In genomic region chr5:176447538-176447981, GRCh38 we compare ENCODE assay signal across 8 cellular contexts. TPM values are rescaled to one million over a fixed set of nuclear protein-coding genes. Genes with fewer than 3 reads are reported as not detected.
A peak's percentile ranks its signal among the peaks of the same experiment; 100 is the strongest.
DNase-seq lines count a peak whose midpoint lies in the region; ATAC-seq, FAIRE-seq and TF ChIP-seq lines count a peak whose summit lies in the region.

No MANE protein-coding gene starts in this region.

- H3K27ac ChIP-seq in A549, result peak overlapping the region; percentile 94 to 96

- TF ChIP-seq CTCF in A549 (IDR thresholded peaks at IDR 0.05) (no peak), epithelial cell of proximal tubule (conservative IDR thresholded peaks at IDR 0.05; ENCODE audit: low read depth, low read length) (no peak), neural crest cell (conservative IDR thresholded peaks at IDR 0.05) (no peak)

- H3K4me3 Mint-ChIP-seq in neural crest cell, result peak overlapping the region; percentile 98

- peaks cover 27% of the 10 kb centered on the region for H3K4me1 Mint-ChIP-seq in neural crest cell

- no peak for FAIRE-seq in A549 (lab: Jason Lieb, UNC)

- POLR2A ChIA-PET in A549 (lab: Yijun Ruan, JAX), result interaction anchor here (0.6 to 2.3 kb wide), 18 partner anchors 9 to 200 kb away, joined by 3 to 16 read pairs (median 4); partner anchors contain the start of genes CDHR2, CLTB, RNF44 and TSPAN17

- peaks cover 3% of the 10 kb centered on the region for H3K9me3 Mint-ChIP-seq in neural crest cell

- TF ChIP-seq EP300 in A549 (IDR thresholded peaks at IDR 0.05), result no peak

- peak overlapping the region; percentile 98 for H3K4me2 ChIP-seq in A549

- H3K27ac Mint-ChIP-seq in neural crest cell (ENCODE audit: unreplicated experiment), result peak overlapping the region; percentile 98

- no peaks in the 10 kb centered on the region for H3K9me3 ChIP-seq in A549

- no peak for DNase-seq in A549 (ENCODE audit: low read depth in 1 of 2, low spot score in 1 of 2)
- peak; percentile 22 to 62 for DNase-seq in SW 1271 (lab: John Stamatoyannopoulos, UW)
- no peak for DNase-seq in epithelial cell of proximal tubule (ENCODE audit: low read depth)
- no peak for DNase-seq in neural crest cell (ENCODE audit: low read depth, low spot score)
- DNase-seq in foreskin melanocyte, result no peak
- no peak for DNase-seq in DMS153 (lab: John Stamatoyannopoulos, UW)

- no peaks in the 10 kb centered on the region for H3K36me3 Mint-ChIP-seq in neural crest cell (ENCODE audit: low read depth)

- TF ChIP-seq RAD21 in A549 (conservative IDR thresholded peaks at IDR 0.05 in 1 of 2, IDR thresholded peaks at IDR 0.05 in 1 of 2), result no peak; a peak in 1 of 5 replicates

- 2% methylated on average over 12 of the region's 38 CpGs for WGBS in A549 (ENCODE audit: missing lambda C conversion rate)

- peak; percentile 55 for TF ChIP-seq POLR2A in A549 (IDR thresholded peaks at IDR 0.05; ENCODE audit: low read length)

- peak overlapping the region; percentile 83 for H3K4me3 ChIP-seq in A549
- H3K4me3 ChIP-seq in epithelial cell of proximal tubule (ENCODE audit: low read depth, low read length), result peak overlapping the region; percentile 74

- H3K27me3 Mint-ChIP-seq in neural crest cell (ENCODE audit: low read depth), result no peaks in the 10 kb centered on the region

- ATAC-seq in A549 (peak; percentile 68 to 73), GM18517 (IDR thresholded peaks at IDR 0.05; ENCODE audit: unreplicated experiment) (peak; percentile 7), HG03025 (IDR thresholded peaks at IDR 0.05; ENCODE audit: low FRiP score, unreplicated experiment) (peak; percentile 35)

- peaks cover 23% of the 10 kb centered on the region for H3K4me1 ChIP-seq in A549

- CTCF ChIA-PET in A549 (lab: Yijun Ruan, JAX), result interaction anchor here (0.7 to 3.0 kb wide), 48 partner anchors 9 to 717 kb away, joined by 3 to 34 read pairs (median 7); partner anchors contain the start of genes CDHR2, CLTB and RNF44

TF ChIP-seq in A549, 52 proteins besides CTCF, POLR2A, EP300 and RAD21:
- TF ChIP-seq MAFK (IDR thresholded peaks at IDR 0.05; ENCODE audit: partially characterized antibody), result no peak
- 0 out of 2 replicates have a peak, but pooled peaks have one; percentile 30 for TF ChIP-seq PHF8 (IDR thresholded peaks at IDR 0.05; ENCODE audit: borderline replicate concordance, low read depth)
- TF ChIP-seq HDAC2 (IDR thresholded peaks at IDR 0.05), result no peak
- peak; percentile 41; the same call in 1 of the 2 replicates for TF ChIP-seq E2F6 (IDR thresholded peaks at IDR 0.05; ENCODE audit: borderline replicate concordance, low read depth)

RNA-seq across cellular contexts. Expression of gene FAF2, which starts 0.6 kb away (rescaled TPM):
- polyA plus RNA-seq in A549 (2011; rRNA removed), result 90.3 and 90.6 TPM in 2 replicates
- 19.1 and 24.3 TPM in 2 replicates for polyA plus RNA-seq in A549 (2012; cell fraction: cytosol; rRNA removed)
- 19.7 and 28.6 TPM in 2 replicates for polyA plus RNA-seq in A549 (2012; cell fraction: nucleus; rRNA removed)
- 42.4 to 43.6 TPM (median 42.5 TPM) in 3 replicates for polyA plus RNA-seq in A549 (2017; fragmentation: RNase III; extraction: RNeasy Plus Mini Kit Qiagen cat#74134 plus additional on column Dnase treatment)
- polyA minus RNA-seq in A549 (2011; rRNA and poly(A)+ RNA removed), result 69.9 and 76.2 TPM in 2 replicates
- total RNA-seq in epithelial cell of proximal tubule, result 32.9 and 35.7 TPM in 2 replicates
- 49.3 and 50.3 TPM in 2 replicates for total RNA-seq in neural crest cell

RNA-seq across cellular contexts. Expression of gene CLTB, which starts 31.2 kb away (rescaled TPM):
- polyA plus RNA-seq in A549 (2011; rRNA removed) (30.9 and 47.4 TPM in 2 replicates), A549 (2017; fragmentation: RNase III; extraction: RNeasy Plus Mini Kit Qiagen cat#74134 plus additional on column Dnase treatment) (42.2 to 49.8 TPM (median 44.1 TPM) in 3 replicates)
- 90.4 and 94.8 TPM in 2 replicates for polyA plus RNA-seq in A549 (2012; cell fraction: cytosol; rRNA removed)
- polyA plus RNA-seq in A549 (2012; cell fraction: nucleus; rRNA removed), result 70.3 and 77.1 TPM in 2 replicates
- 17.0 and 19.8 TPM in 2 replicates for polyA minus RNA-seq in A549 (2011; rRNA and poly(A)+ RNA removed)
- total RNA-seq in epithelial cell of proximal tubule (149 and 152 TPM in 2 replicates), neural crest cell (31.6 and 36.0 TPM in 2 replicates)

RNA-seq across cellular contexts. Expression of gene HIGD2A, which starts 59.0 kb away (rescaled TPM):
- 102 and 114 TPM in 2 replicates for polyA plus RNA-seq in A549 (2011; rRNA removed)
- 284 and 313 TPM in 2 replicates for polyA plus RNA-seq in A549 (2012; cell fraction: cytosol; rRNA removed)
- 167 and 175 TPM in 2 replicates for polyA plus RNA-seq in A549 (2012; cell fraction: nucleus; rRNA removed)
- polyA plus RNA-seq in A549 (2017; fragmentation: RNase III; extraction: RNeasy Plus Mini Kit Qiagen cat#74134 plus additional on column Dnase treatment), result 194 to 205 TPM (median 197 TPM) in 3 replicates
- polyA minus RNA-seq in A549 (2011; rRNA and poly(A)+ RNA removed), result 69.8 and 87.4 TPM in 2 replicates
- 118 and 123 TPM in 2 replicates for total RNA-seq in epithelial cell of proximal tubule
- 91.2 and 92.5 TPM in 2 replicates for total RNA-seq in neural crest cell

RNA-seq across cellular contexts. Expression of gene NOP16, which starts 59.2 kb away (rescaled TPM):
- polyA plus RNA-seq in A549 (2011; rRNA removed) (77.5 and 90.7 TPM in 2 replicates), A549 (2017; fragmentation: RNase III; extraction: RNeasy Plus Mini Kit Qiagen cat#74134 plus additional on column Dnase treatment) (106 to 139 TPM (median 127 TPM) in 3 replicates)
- polyA plus RNA-seq in A549 (2012; cell fraction: cytosol; rRNA removed), result 135 and 187 TPM in 2 replicates
- polyA plus RNA-seq in A549 (2012; cell fraction: nucleus; rRNA removed), result 111 and 119 TPM in 2 replicates
- 33.9 and 41.9 TPM in 2 replicates for polyA minus RNA-seq in A549 (2011; rRNA and poly(A)+ RNA removed)
- total RNA-seq in epithelial cell of proximal tubule (23.5 and 42.7 TPM in 2 replicates), neural crest cell (40.9 and 42.4 TPM in 2 replicates)

Comparison
In these comparisons a context has a peak if more than half of its experiments do, and no peak if none do; other contexts are left out.
1. ATAC-seq: peak in every context shown above with its lines; median percentile 70 in A549; 35 in HG03025; 7 in GM18517.
2. DNase-seq: peak in SW 1271 (2 of 2); none in A549 (0 of 2), epithelial cell of proximal tubule (single experiment), neural crest cell (single experiment), foreskin melanocyte (single experiment) and DMS153 (single experiment).